21 cellular contexts compared by ENCODE assay signal in genomic region chr7:144632724-144633123, GRCh38.
"Had no signal": no experiment of that assay in that cellular context is flagged by ENCODE, and none has a peak within 500 bp of the region (broad histone marks: within the 10 kb centered on the region; RNA-seq: fewer than 3 reads in every experiment).

No MANE protein-coding gene starts in this region.

- H3K27me3 ChIP-seq: SJSA1 had no signal

- H3K4me3 ChIP-seq: SJSA1, SK-N-MC had no signal

- DNase-seq: IMR-90, Karpas-422, KG1, MM.1S, NCI-H1092 treated with DMSO at 0.1 percent for 48 hours, NCI-H1436, NCI-H187, NCI-H2029, NCI-H2081 treated with DMSO at 0.1 percent for 48 hours, NCI-H2171, NCI-H226, NCI-H446, NCI-H510A, NCI-H524 treated with DMSO at 0.1 percent for 48 hours, NCI-H774, Right ventricle myocardium superior, RPMI8226, SIG-M5 had no signal

- H3K9me3 ChIP-seq: SJSA1 had no signal

- H3K4me1 ChIP-seq: SJSA1 had no signal

- H3K36me3 ChIP-seq: SJSA1 had no signal

- ATAC-seq: HepG2 had no signal
